Comparison of ENCODE assay signal across 8 cellular contexts in genomic region chr12:54005853-54006699, GRCh38. TPM values are rescaled to one million over a fixed set of nuclear protein-coding genes. Genes with fewer than 3 reads are reported as not detected.
A peak's percentile ranks its signal among the peaks of the same experiment; 100 is the strongest.
DNase-seq lines count a peak whose midpoint lies in the region; ATAC-seq and TF ChIP-seq lines count a peak whose summit lies in the region.

No MANE protein-coding gene starts in this region.

- no peaks in the 10 kb centered on the region for H3F3A ChIP-seq in OCI-LY1 (ENCODE audit: insufficient read depth, low read length)

- no peaks in the 10 kb centered on the region for H3K79me2 ChIP-seq in OCI-LY1 (ENCODE audit: insufficient read depth, low read length)

- peak overlapping the region; percentile 34; the same call in 1 of the 2 replicates for H3K9ac ChIP-seq in OCI-LY1 (ENCODE audit: low read length)

- 9 to 22% methylated on average over 28 to 33 of the region's 48 CpGs for WGBS in esophagus squamous epithelium, 2 donors

- TF ChIP-seq CTCF in 22Rv1 (IDR thresholded peaks at IDR 0.05), result peak; percentile 97
- TF ChIP-seq CTCF in GM12872 (IDR thresholded peaks at IDR 0.05; ENCODE audit: insufficient read depth, low read depth, low read length), result peak; percentile 86
- TF ChIP-seq CTCF in OCI-LY1 (IDR thresholded peaks at IDR 0.05; ENCODE audit: low read length), result peak; percentile 91
- peak; percentile 78 to 97 (median 94) for TF ChIP-seq CTCF in esophagus squamous epithelium (IDR thresholded peaks at IDR 0.05)

- H3K27ac Mint-ChIP-seq in activated T-cell treated with anti-CD3 and anti-CD28 coated beads, Interleukin-2, amount 50 U/mL, for 24 hours, result no peak overlapping the region
- H3K27ac Mint-ChIP-seq in natural killer cell treated with Interleukin-12 subunit alpha and Interleukin-12 subunit beta and Interleukin-15 and Interleukin-18, amount 100 ng/mL, for 72 hours, result peak overlapping the region in 1 of 2 donors; percentile 40
- no peak overlapping the region for H3K27ac Mint-ChIP-seq in stimulated activated effector memory CD8-positive, alpha-beta T cell treated with anti-CD3 and anti-CD28 coated beads, Interleukin-12 subunit alpha, Interleukin-12 subunit beta, amount 100 ng/mL, for 72 hours

- peaks cover 32% of the 10 kb centered on the region for H3K4me1 Mint-ChIP-seq in activated T-cell treated with anti-CD3 and anti-CD28 coated beads, Interleukin-2, amount 50 U/mL, for 24 hours (ENCODE audit: low read depth)
- H3K4me1 Mint-ChIP-seq in natural killer cell treated with Interleukin-12 subunit alpha and Interleukin-12 subunit beta and Interleukin-15 and Interleukin-18, amount 100 ng/mL, for 72 hours (ENCODE audit: low read depth in 2 of 2), result peaks cover 15 to 24% of the 10 kb centered on the region in 2 donors
- H3K4me1 Mint-ChIP-seq in stimulated activated effector memory CD8-positive, alpha-beta T cell treated with anti-CD3 and anti-CD28 coated beads, Interleukin-12 subunit alpha, Interleukin-12 subunit beta, amount 100 ng/mL, for 72 hours, result peaks cover 36% of the 10 kb centered on the region

- no peaks in the 10 kb centered on the region for H3K36me3 Mint-ChIP-seq in activated T-cell treated with anti-CD3 and anti-CD28 coated beads, Interleukin-2, amount 50 U/mL, for 24 hours (ENCODE audit: low read depth)
- H3K36me3 Mint-ChIP-seq in natural killer cell treated with Interleukin-12 subunit alpha and Interleukin-12 subunit beta and Interleukin-15 and Interleukin-18, amount 100 ng/mL, for 72 hours, result no peaks in the 10 kb centered on the region
- no peaks in the 10 kb centered on the region for H3K36me3 Mint-ChIP-seq in stimulated activated effector memory CD8-positive, alpha-beta T cell treated with anti-CD3 and anti-CD28 coated beads, Interleukin-12 subunit alpha, Interleukin-12 subunit beta, amount 100 ng/mL, for 72 hours

- H3K36me3 ChIP-seq in OCI-LY1 (ENCODE audit: insufficient read depth, low read length), result no peaks in the 10 kb centered on the region
- H3K36me3 ChIP-seq in esophagus squamous epithelium, result no peaks in the 10 kb centered on the region

- H3K4me3 Mint-ChIP-seq in activated T-cell treated with anti-CD3 and anti-CD28 coated beads, Interleukin-2, amount 50 U/mL, for 24 hours, result peak overlapping the region; percentile 73
- peak overlapping the region; percentile 78 for H3K4me3 Mint-ChIP-seq in natural killer cell treated with Interleukin-12 subunit alpha and Interleukin-12 subunit beta and Interleukin-15 and Interleukin-18, amount 100 ng/mL, for 72 hours
- peak overlapping the region; percentile 75 for H3K4me3 Mint-ChIP-seq in stimulated activated effector memory CD8-positive, alpha-beta T cell treated with anti-CD3 and anti-CD28 coated beads, Interleukin-12 subunit alpha, Interleukin-12 subunit beta, amount 100 ng/mL, for 72 hours

- no peaks in the 10 kb centered on the region for H4K20me1 ChIP-seq in OCI-LY1 (ENCODE audit: insufficient read depth, low read length)

- H3K27ac ChIP-seq in 22Rv1, result no peak overlapping the region
- no peak overlapping the region for H3K27ac ChIP-seq in OCI-LY1 (ENCODE audit: low read depth, low read length, poor library complexity, severe bottlenecking)
- no peak overlapping the region for H3K27ac ChIP-seq in esophagus squamous epithelium

- H3K27me3 Mint-ChIP-seq in activated T-cell treated with anti-CD3 and anti-CD28 coated beads, Interleukin-2, amount 50 U/mL, for 24 hours, result peaks cover 98% of the 10 kb centered on the region
- peaks cover 60 to 83% of the 10 kb centered on the region in 2 donors for H3K27me3 Mint-ChIP-seq in natural killer cell treated with Interleukin-12 subunit alpha and Interleukin-12 subunit beta and Interleukin-15 and Interleukin-18, amount 100 ng/mL, for 72 hours

- H3K9me3 Mint-ChIP-seq in activated T-cell treated with anti-CD3 and anti-CD28 coated beads, Interleukin-2, amount 50 U/mL, for 24 hours, result no peaks in the 10 kb centered on the region
- no peaks in the 10 kb centered on the region for H3K9me3 Mint-ChIP-seq in natural killer cell treated with Interleukin-12 subunit alpha and Interleukin-12 subunit beta and Interleukin-15 and Interleukin-18, amount 100 ng/mL, for 72 hours
- H3K9me3 Mint-ChIP-seq in stimulated activated effector memory CD8-positive, alpha-beta T cell treated with anti-CD3 and anti-CD28 coated beads, Interleukin-12 subunit alpha, Interleukin-12 subunit beta, amount 100 ng/mL, for 72 hours, result no peaks in the 10 kb centered on the region

- DNase-seq in activated T-cell treated with anti-CD3 and anti-CD28 coated beads, Interleukin-2, amount 50 U/mL, for 24 hours, result peak; percentile 91
- DNase-seq in esophagus squamous epithelium (lab: John Stamatoyannopoulos, UW), result peak; percentile 22
- DNase-seq in natural killer cell treated with Interleukin-12 subunit alpha and Interleukin-12 subunit beta and Interleukin-15 and Interleukin-18, amount 100 ng/mL, for 72 hours (ENCODE audit: low spot score), result peak; percentile 85
- peak; percentile 86 to 94 for DNase-seq in stimulated activated effector memory CD8-positive, alpha-beta T cell treated with anti-CD3 and anti-CD28 coated beads, Interleukin-12 subunit alpha, Interleukin-12 subunit beta, amount 100 ng/mL, for 72 hours (ENCODE audit: low spot score in 2 of 2)

- peak; percentile 80 for ATAC-seq in HG03432 (IDR thresholded peaks at IDR 0.05; ENCODE audit: unreplicated experiment)
- peak; percentile 86 to 89 for ATAC-seq in natural killer cell treated with Interleukin-12 subunit alpha and Interleukin-12 subunit beta and Interleukin-15 and Interleukin-18, amount 100 ng/mL, for 72 hours
- peak; percentile 81 for ATAC-seq in stimulated activated effector memory CD8-positive, alpha-beta T cell treated with anti-CD3 and anti-CD28 coated beads, Interleukin-12 subunit alpha, Interleukin-12 subunit beta, amount 100 ng/mL, for 72 hours

- no peak overlapping the region for H2AFZ ChIP-seq in OCI-LY1 (ENCODE audit: low read length)

- H3K4me3 ChIP-seq in OCI-LY1 (ENCODE audit: low read depth, low read length, poor library complexity, severe bottlenecking) (peak overlapping the region; percentile 2), esophagus squamous epithelium (peak overlapping the region in 3 of 4 donors; percentile 20 to 53 (median 30))

- 0 out of 2 replicates have a peak, but pooled peaks cover 6% of the 10 kb centered on the region for H3K27me3 ChIP-seq in OCI-LY1 (ENCODE audit: insufficient read depth, low read length)
- peaks cover 5 to 100% (median 60%) of the 10 kb centered on the region in 4 donors for H3K27me3 ChIP-seq in esophagus squamous epithelium

- H3K4me1 ChIP-seq in OCI-LY1 (ENCODE audit: insufficient read depth, low read length, severe bottlenecking) (peaks cover 6% of the 10 kb centered on the region), esophagus squamous epithelium (peaks cover 8 to 31% (median 17%) of the 10 kb centered on the region in 3 donors)

- no peaks in the 10 kb centered on the region for H3K9me2 ChIP-seq in OCI-LY1 (ENCODE audit: low read depth, low read length)

- no peak for TF ChIP-seq POLR2A in esophagus squamous epithelium (IDR thresholded peaks at IDR 0.05)

- no peaks in the 10 kb centered on the region for H3K9me3 ChIP-seq in OCI-LY1 (ENCODE audit: low read length)
- H3K9me3 ChIP-seq in esophagus squamous epithelium, result no peaks in the 10 kb centered on the region

- H3K4me2 ChIP-seq in OCI-LY1 (ENCODE audit: low read length), result peak overlapping the region; percentile 50; the same call in 1 of the 2 replicates

- intact Hi-C loops in esophagus squamous epithelium (cut with DNase I), result loop anchor here (5.0 kb wide), 1 partner anchor 196 kb away; no protein-coding TSS in a partner anchor

RNA-seq across cellular contexts. Expression of gene HOXC8, which starts 2.7 kb away (rescaled TPM):
- total RNA-seq in esophagus squamous epithelium, result under 1 TPM in 1 of 4 donors, not detected in 3; 0.70 TPM
- total RNA-seq in natural killer cell treated with Interleukin-12 subunit alpha and Interleukin-12 subunit beta and Interleukin-15 and Interleukin-18, amount 100 ng/mL, for 72 hours, result not detected

RNA-seq across cellular contexts. Expression of gene HOXC9, which starts 6.1 kb away (rescaled TPM):
- total RNA-seq in esophagus squamous epithelium, result 1 to 10 TPM in 1 of 4 donors, not detected in 3; 1.5 TPM
- not detected for total RNA-seq in natural killer cell treated with Interleukin-12 subunit alpha and Interleukin-12 subunit beta and Interleukin-15 and Interleukin-18, amount 100 ng/mL, for 72 hours

RNA-seq across cellular contexts. Expression of gene HOXC10, which starts 21.1 kb away (rescaled TPM):
- total RNA-seq in esophagus squamous epithelium, result 1 to 10 TPM in 1 of 4 donors, under 1 TPM in 1, not detected in 2; 0.31 to 1.3 TPM
- total RNA-seq in natural killer cell treated with Interleukin-12 subunit alpha and Interleukin-12 subunit beta and Interleukin-15 and Interleukin-18, amount 100 ng/mL, for 72 hours, result not detected

RNA-seq across cellular contexts. Expression of gene HOXC6, which starts 22.2 kb away (rescaled TPM):
- total RNA-seq in esophagus squamous epithelium, result 1 to 10 TPM in 1 of 4 donors, under 1 TPM in 2, not detected in 1; 0.21 to 1.1 (median 0.30) TPM
- not detected for total RNA-seq in natural killer cell treated with Interleukin-12 subunit alpha and Interleukin-12 subunit beta and Interleukin-15 and Interleukin-18, amount 100 ng/mL, for 72 hours

RNA-seq across cellular contexts. Expression of gene HOXC5, which starts 26.8 kb away (rescaled TPM):
- 1 to 10 TPM in 1 of 4 donors, under 1 TPM in 1, not detected in 2; 0.31 to 1.1 TPM for total RNA-seq in esophagus squamous epithelium
- not detected for total RNA-seq in natural killer cell treated with Interleukin-12 subunit alpha and Interleukin-12 subunit beta and Interleukin-15 and Interleukin-18, amount 100 ng/mL, for 72 hours

Comparison
In these comparisons a context has a peak if more than half of its experiments do, and no peak if none do; other contexts are left out.
1. DNase-seq: peak in every context shown above with its lines; median percentile 91 in activated T-cell treated with anti-CD3 and anti-CD28 coated beads, Interleukin-2, amount 50 U/mL, for 24 hours; 90 in stimulated activated effector memory CD8-positive, alpha-beta T cell treated with anti-CD3 and anti-CD28 coated beads, Interleukin-12 subunit alpha, Interleukin-12 subunit beta, amount 100 ng/mL, for 72 hours; 85 in natural killer cell treated with Interleukin-12 subunit alpha and Interleukin-12 subunit beta and Interleukin-15 and Interleukin-18, amount 100 ng/mL, for 72 hours; 22 in esophagus squamous epithelium.